In genomic region chrX:136710324-136710951, GRCh38 we compare ENCODE assay signal across 1 cellular context.
TF ChIP-seq lines count a peak whose summit lies in the region.

No MANE protein-coding gene starts in this region.

TF ChIP-seq in GM23338, 12 proteins besides CTCF, POLR2A, EP300 and RAD21 (continued from another document):
- TF ChIP-seq ZNF462 (CRISPR knock-in tag; IDR thresholded peaks at IDR 0.05) (no peak), CREB1 (CRISPR knock-in tag; IDR thresholded peaks at IDR 0.05; ENCODE audit: low read depth) (no peak), JUNB (IDR thresholded peaks at IDR 0.05; ENCODE audit: unreplicated experiment) (no peak)
